In the genomic region with DNA sequence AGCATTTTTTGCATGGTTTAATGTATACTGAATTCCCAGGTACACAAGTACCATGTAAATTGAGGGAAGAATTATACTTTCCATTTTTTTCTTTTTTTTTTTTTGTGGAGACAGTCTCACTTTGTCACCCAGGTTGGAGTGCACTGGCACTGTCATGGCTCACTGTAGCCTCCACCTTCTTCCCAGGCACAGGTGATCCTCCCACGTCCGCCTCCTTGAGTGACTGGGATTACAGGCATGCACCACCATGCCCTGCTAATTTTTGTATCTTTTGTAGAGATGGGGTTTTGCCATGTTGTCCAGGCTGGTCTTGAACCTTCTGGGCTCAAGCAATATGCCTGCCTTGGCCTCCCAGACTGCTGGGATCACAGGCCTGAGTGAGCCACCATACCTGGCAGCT, we compare ENCODE assay signal across 30 cellular contexts. TPM values are rescaled to one million over a fixed set of nuclear protein-coding genes. Genes with fewer than 3 reads are reported as not detected.
DNase-seq lines count a peak whose midpoint lies in the region; ATAC-seq and TF ChIP-seq lines count a peak whose summit lies in the region.
"Had no signal": no experiment of that assay in that cellular context is flagged by ENCODE, and none has a peak within 500 bp of the region (broad histone marks: within the 10 kb centered on the region; RNA-seq: fewer than 3 reads in every experiment).

No MANE protein-coding gene starts in this region.

- H3K4me3 Mint-ChIP-seq in activated naive CD4-positive, alpha-beta T cell treated with anti-CD3 and anti-CD28 coated beads for 36 hours = no peak overlapping the region
- no peak overlapping the region for H3K4me3 Mint-ChIP-seq in activated naive CD4-positive, alpha-beta T cell treated with anti-CD3 and anti-CD28 coated beads, Interleukin-2, amount 10 ng/mL, durations not matched to agents 7 days and 5 days
- H3K4me3 Mint-ChIP-seq in stimulated activated naive B cell treated with anti-CD40 and anti-IgM and Interleukin-4, amounts not matched to agents 10 μg/mL and 1 μg/mL and 100 μg/mL, for 72 hours = no peak overlapping the region
- H3K4me3 Mint-ChIP-seq: activated CD8-positive, alpha-beta memory T cell treated with anti-CD3 and anti-CD28 coated beads, Interleukin-2, amount 10 ng/mL, durations not matched to agents 7 days and 5 days; activated T-helper 1 cell treated with anti-CD3 and anti-CD28 coated beads, Interleukin-12 subunit alpha, Interleukin-12 subunit beta, Interleukin-2, Interleukin-4 antibody, amounts not matched to agents 30 ng/mL and 10 ng/mL and 1 ng/mL, durations not matched to agents 14 hours and 24 hours and 36 hours had no signal

- H3K9ac ChIP-seq in Loucy (ENCODE audit: low read depth, low read length, poor library complexity, severe bottlenecking) = no peak overlapping the region

- H3K79me2 ChIP-seq in Loucy (ENCODE audit: insufficient read depth, low read length) = peaks cover 62% of the 10 kb centered on the region

- no peak for DNase-seq in activated naive CD4-positive, alpha-beta T cell treated with anti-CD3 and anti-CD28 coated beads for 36 hours
- DNase-seq in activated naive CD4-positive, alpha-beta T cell treated with anti-CD3 and anti-CD28 coated beads, Interleukin-2, amount 10 ng/mL, durations not matched to agents 7 days and 5 days = no peak
- DNase-seq in caudate nucleus (lab: John Stamatoyannopoulos, UW) (no peak), NCI-H748 treated with DMSO at 0.1 percent for 48 hours (lab: John Stamatoyannopoulos, UW) (no peak)
- no peak for DNase-seq in stimulated activated naive B cell treated with anti-CD40 and anti-IgM and Interleukin-4, amounts not matched to agents 10 μg/mL and 1 μg/mL and 100 μg/mL, for 72 hours
- DNase-seq: ACHN; activated CD4-positive, alpha-beta T cell treated with anti-CD3 and anti-CD28 coated beads for 48 hours; activated CD8-positive, alpha-beta memory T cell treated with anti-CD3 and anti-CD28 coated beads, Interleukin-2, amount 10 ng/mL, durations not matched to agents 7 days and 5 days; COR-L47; DMS53; effector memory CD4-positive, alpha-beta T cell; erythroblast; HCEC 1CT; hypothalamus; NCI-H1048; NCI-H2107; NCI-H345; NCI-H69; pancreas; Peyer's patch; SHP77; small intestine; T-helper 9 cell; tibial artery had no signal

- peak overlapping the region; percentile 31 for H3K4me3 ChIP-seq in Loucy (ENCODE audit: low read length, poor library complexity, severe bottlenecking)
- H3K4me3 ChIP-seq: coronary artery, pancreas, Peyer's patch, tibial artery had no signal

- no peak for TF ChIP-seq CTCF in Loucy (conservative IDR thresholded peaks at IDR 0.05; ENCODE audit: low read length)

- H3K36me3 ChIP-seq in Loucy (ENCODE audit: insufficient read depth, low read length) = peaks cover 11% of the 10 kb centered on the region

- H3K27ac ChIP-seq in caudate nucleus (ENCODE audit: low read depth, low read length) = peak overlapping the region; percentile 8
- H3K27ac ChIP-seq: coronary artery, pancreas, Peyer's patch, tibial artery had no signal

- intact Hi-C loops in activated naive CD4-positive, alpha-beta T cell treated with anti-CD3 and anti-CD28 coated beads for 36 hours (cut with micrococcal nuclease) = loop anchor here (5.0 kb wide), 2 partner anchors 192 to 273 kb away; a partner anchor contains a TSS

- peaks cover 47% of the 10 kb centered on the region for H3K36me3 Mint-ChIP-seq in activated naive CD4-positive, alpha-beta T cell treated with anti-CD3 and anti-CD28 coated beads for 36 hours (ENCODE audit: low read depth)
- peaks cover 38% of the 10 kb centered on the region for H3K36me3 Mint-ChIP-seq in activated naive CD4-positive, alpha-beta T cell treated with anti-CD3 and anti-CD28 coated beads, Interleukin-2, amount 10 ng/mL, durations not matched to agents 7 days and 5 days
- H3K36me3 Mint-ChIP-seq in stimulated activated naive B cell treated with anti-CD40 and anti-IgM and Interleukin-4, amounts not matched to agents 10 μg/mL and 1 μg/mL and 100 μg/mL, for 72 hours = peaks cover 28 to 50% of the 10 kb centered on the region in 2 donors

- peaks cover 12% of the 10 kb centered on the region for H3K4me1 ChIP-seq in Loucy (ENCODE audit: insufficient read depth, low read length, poor library complexity, severe bottlenecking)

- no peaks in the 10 kb centered on the region for H3K27me3 ChIP-seq in Loucy (ENCODE audit: insufficient read depth, low read length, poor library complexity, severe bottlenecking)
- H3K27me3 ChIP-seq: pancreas, Peyer's patch, tibial artery had no signal

- peaks cover 30% of the 10 kb centered on the region for H3K4me1 Mint-ChIP-seq in activated naive CD4-positive, alpha-beta T cell treated with anti-CD3 and anti-CD28 coated beads for 36 hours (ENCODE audit: low read depth)
- H3K4me1 Mint-ChIP-seq in activated naive CD4-positive, alpha-beta T cell treated with anti-CD3 and anti-CD28 coated beads, Interleukin-2, amount 10 ng/mL, durations not matched to agents 7 days and 5 days = peaks cover 23% of the 10 kb centered on the region
- H3K4me1 Mint-ChIP-seq in stimulated activated naive B cell treated with anti-CD40 and anti-IgM and Interleukin-4, amounts not matched to agents 10 μg/mL and 1 μg/mL and 100 μg/mL, for 72 hours = peaks cover 11 to 25% of the 10 kb centered on the region in 2 donors

- CTCF ChIA-PET in activated naive CD4-positive, alpha-beta T cell treated with anti-CD3 and anti-CD28 coated beads for 36 hours (lab: Charles Lee) = interaction anchor here (1.0 kb wide), 1 partner anchor 36 kb away, joined by 3 read pairs; no protein-coding TSS in a partner anchor
- CTCF ChIA-PET in activated naive CD4-positive, alpha-beta T cell treated with anti-CD3 and anti-CD28 coated beads, Interleukin-2, amount 10 ng/mL, durations not matched to agents 7 days and 5 days (lab: Charles Lee) = interaction anchor here (0.7 kb wide), 1 partner anchor 95 kb away, joined by 3 read pairs; no protein-coding TSS in a partner anchor

- H4K20me1 ChIP-seq in Loucy (ENCODE audit: insufficient read depth, low read length, poor library complexity, severe bottlenecking) = peaks cover 33% of the 10 kb centered on the region

- H3K4me2 ChIP-seq in Loucy (ENCODE audit: low read depth, low read length, poor library complexity, severe bottlenecking) = peak overlapping the region; percentile 99

- no peaks in the 10 kb centered on the region for H3K9me3 Mint-ChIP-seq in activated naive CD4-positive, alpha-beta T cell treated with anti-CD3 and anti-CD28 coated beads for 36 hours
- H3K9me3 Mint-ChIP-seq in activated naive CD4-positive, alpha-beta T cell treated with anti-CD3 and anti-CD28 coated beads, Interleukin-2, amount 10 ng/mL, durations not matched to agents 7 days and 5 days = no peaks in the 10 kb centered on the region
- no peaks in the 10 kb centered on the region for H3K9me3 Mint-ChIP-seq in stimulated activated naive B cell treated with anti-CD40 and anti-IgM and Interleukin-4, amounts not matched to agents 10 μg/mL and 1 μg/mL and 100 μg/mL, for 72 hours
- H3K9me3 Mint-ChIP-seq: activated naive CD4-positive, alpha-beta T cell treated with anti-CD3 and anti-CD28 coated beads, Interleukin-2, amount 50 U/mL, for 72 hours; activated T-helper 1 cell treated with anti-CD3 and anti-CD28 coated beads, Interleukin-12 subunit alpha, Interleukin-12 subunit beta, Interleukin-2, Interleukin-4 antibody, amounts not matched to agents 30 ng/mL and 10 ng/mL and 1 ng/mL, durations not matched to agents 14 hours and 24 hours and 36 hours had no signal

- no peaks in the 10 kb centered on the region; the same call in 1 of the 2 replicates for H3F3A ChIP-seq in Loucy (ENCODE audit: low read depth)

- H3K27ac Mint-ChIP-seq in activated naive CD4-positive, alpha-beta T cell treated with anti-CD3 and anti-CD28 coated beads for 36 hours = peak overlapping the region; percentile 68
- H3K27ac Mint-ChIP-seq in activated naive CD4-positive, alpha-beta T cell treated with anti-CD3 and anti-CD28 coated beads, Interleukin-2, amount 10 ng/mL, durations not matched to agents 7 days and 5 days = no peak overlapping the region
- H3K27ac Mint-ChIP-seq in stimulated activated naive B cell treated with anti-CD40 and anti-IgM and Interleukin-4, amounts not matched to agents 10 μg/mL and 1 μg/mL and 100 μg/mL, for 72 hours = peak overlapping the region; percentile 14
- H3K27ac Mint-ChIP-seq: activated CD8-positive, alpha-beta memory T cell treated with anti-CD3 and anti-CD28 coated beads, Interleukin-2, amount 10 ng/mL, durations not matched to agents 7 days and 5 days; activated T-helper 1 cell treated with anti-CD3 and anti-CD28 coated beads, Interleukin-12 subunit alpha, Interleukin-12 subunit beta, Interleukin-2, Interleukin-4 antibody, amounts not matched to agents 30 ng/mL and 10 ng/mL and 1 ng/mL, durations not matched to agents 14 hours and 24 hours and 36 hours had no signal

- H3K27me3 Mint-ChIP-seq in activated naive CD4-positive, alpha-beta T cell treated with anti-CD3 and anti-CD28 coated beads for 36 hours (ENCODE audit: low read depth) = no peaks in the 10 kb centered on the region
- H3K27me3 Mint-ChIP-seq in activated naive CD4-positive, alpha-beta T cell treated with anti-CD3 and anti-CD28 coated beads, Interleukin-2, amount 10 ng/mL, durations not matched to agents 7 days and 5 days = no peaks in the 10 kb centered on the region
- no peaks in the 10 kb centered on the region for H3K27me3 Mint-ChIP-seq in stimulated activated naive B cell treated with anti-CD40 and anti-IgM and Interleukin-4, amounts not matched to agents 10 μg/mL and 1 μg/mL and 100 μg/mL, for 72 hours
- H3K27me3 Mint-ChIP-seq: activated CD8-positive, alpha-beta memory T cell treated with anti-CD3 and anti-CD28 coated beads, Interleukin-2, amount 10 ng/mL, durations not matched to agents 7 days and 5 days had no signal

- ATAC-seq in stimulated activated naive B cell treated with anti-CD40 and anti-IgM and Interleukin-4, amounts not matched to agents 10 μg/mL and 1 μg/mL and 100 μg/mL, for 72 hours (replicated peaks) = no peak
- ATAC-seq in HG03521 (IDR thresholded peaks at IDR 0.05; ENCODE audit: unreplicated experiment) = no peak
- no peak for ATAC-seq in HG03342 (IDR thresholded peaks at IDR 0.05; ENCODE audit: unreplicated experiment)
- ATAC-seq: activated CD8-positive, alpha-beta memory T cell treated with anti-CD3 and anti-CD28 coated beads, Interleukin-2, amount 10 ng/mL, durations not matched to agents 7 days and 5 days; activated naive CD4-positive, alpha-beta T cell treated with anti-CD3 and anti-CD28 coated beads, Interleukin-2, amount 50 U/mL, for 72 hours; pancreas had no signal

- H2AFZ ChIP-seq in Loucy (ENCODE audit: low read length) = no peak overlapping the region

- no peaks in the 10 kb centered on the region for H3K9me3 ChIP-seq in Loucy (ENCODE audit: insufficient read depth, low read depth, low read length)
- H3K9me3 ChIP-seq: pancreas, Peyer's patch, tibial artery had no signal

- no peaks in the 10 kb centered on the region for H3K9me2 ChIP-seq in Loucy (replicated peaks; ENCODE audit: low read depth, low read length)

RNA-seq across cellular contexts. Expression of a gene that starts 3.8 kb away (rescaled TPM):
- total RNA-seq in activated naive CD4-positive, alpha-beta T cell treated with anti-CD3 and anti-CD28 coated beads for 36 hours = 100 to 1,000 TPM; 294 to 310 TPM

RNA-seq across cellular contexts. Expression of a gene that starts 4.4 kb away (rescaled TPM):
- total RNA-seq in activated naive CD4-positive, alpha-beta T cell treated with anti-CD3 and anti-CD28 coated beads for 36 hours = 1,000 to 10,000 TPM; 1,191 to 1,210 TPM

RNA-seq across cellular contexts. Expression of a gene that starts 11.9 kb away (rescaled TPM):
- 10 to 100 TPM; 10.7 to 14.1 TPM for total RNA-seq in activated naive CD4-positive, alpha-beta T cell treated with anti-CD3 and anti-CD28 coated beads for 36 hours

RNA-seq across cellular contexts. Expression of a gene that starts 50.6 kb away (rescaled TPM):
- 10 to 100 TPM; 17.5 to 17.8 TPM for total RNA-seq in activated naive CD4-positive, alpha-beta T cell treated with anti-CD3 and anti-CD28 coated beads for 36 hours
